In the genomic region with DNA sequence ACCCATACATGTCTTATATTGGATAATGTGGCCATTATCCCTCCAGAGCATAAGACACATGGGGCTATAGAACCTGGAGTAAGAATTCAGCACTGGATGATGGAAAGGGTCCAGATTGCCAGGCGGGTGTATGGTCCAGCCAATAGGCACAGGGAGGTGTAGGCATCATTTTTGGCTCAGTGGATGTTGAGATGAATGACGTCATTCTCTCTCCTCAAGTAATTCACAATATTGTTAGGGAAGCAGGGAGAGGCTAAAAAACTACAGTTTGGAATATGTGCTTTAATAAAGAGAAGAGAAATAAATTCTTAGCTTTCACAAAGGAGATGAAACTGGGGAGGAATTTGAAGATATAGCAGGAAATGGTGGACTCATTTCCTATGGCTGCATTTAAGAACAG, we compare ENCODE assay signal across 25 cellular contexts.
"Had no signal": no experiment of that assay in that cellular context is flagged by ENCODE, and none has a peak within 500 bp of the region (broad histone marks: within the 10 kb centered on the region; RNA-seq: fewer than 3 reads in every experiment).

No MANE protein-coding gene starts in this region.

- H3K9me3 ChIP-seq: esophagus muscularis mucosa, gastroesophageal sphincter, heart left ventricle, left ventricle myocardium inferior, lower lobe of right lung had no signal

- FAIRE-seq: colon, endothelial cell of umbilical vein, frontal cortex, kidney had no signal

- H3K4me1 ChIP-seq: esophagus muscularis mucosa, foreskin keratinocyte, gastroesophageal sphincter, left ventricle myocardium inferior, lower lobe of right lung had no signal

- H3K4me3 ChIP-seq: coronary artery, dorsolateral prefrontal cortex, esophagus muscularis mucosa, gastroesophageal sphincter, heart left ventricle, hepatocyte, left ventricle myocardium inferior, lower lobe of right lung, mucosa of descending colon had no signal

- H2AFZ ChIP-seq: hepatocyte had no signal

- DNase-seq: dermis blood vessel endothelial cell; dorsolateral prefrontal cortex; effector CD4-positive, alpha-beta T cell; effector memory CD4-positive, alpha-beta T cell; foreskin keratinocyte; heart left ventricle; hypothalamus; immature natural killer cell; islet precursor cell; kidney; kidney glomerular epithelial cell; left colon; left ventricle myocardium inferior; lower lobe of right lung; mesenchymal stem cell; mucosa of descending colon; naive B cell had no signal

- H3K4me2 ChIP-seq: hepatocyte had no signal

- H3K27ac ChIP-seq: coronary artery, dorsolateral prefrontal cortex, esophagus muscularis mucosa, foreskin keratinocyte, gastroesophageal sphincter, heart left ventricle, hepatocyte, left ventricle myocardium inferior, lower lobe of right lung had no signal

- H3K36me3 ChIP-seq: esophagus muscularis mucosa, gastroesophageal sphincter, heart left ventricle, left ventricle myocardium inferior, lower lobe of right lung had no signal

- H3K79me2 ChIP-seq: hepatocyte had no signal

- ATAC-seq: foreskin keratinocyte, gastroesophageal sphincter, heart left ventricle, left colon, left lobe of liver, lower lobe of right lung, mucosa of descending colon had no signal

- H3K27me3 ChIP-seq: esophagus muscularis mucosa, foreskin keratinocyte, gastroesophageal sphincter, heart left ventricle, hepatocyte had no signal
